In the genomic region with DNA sequence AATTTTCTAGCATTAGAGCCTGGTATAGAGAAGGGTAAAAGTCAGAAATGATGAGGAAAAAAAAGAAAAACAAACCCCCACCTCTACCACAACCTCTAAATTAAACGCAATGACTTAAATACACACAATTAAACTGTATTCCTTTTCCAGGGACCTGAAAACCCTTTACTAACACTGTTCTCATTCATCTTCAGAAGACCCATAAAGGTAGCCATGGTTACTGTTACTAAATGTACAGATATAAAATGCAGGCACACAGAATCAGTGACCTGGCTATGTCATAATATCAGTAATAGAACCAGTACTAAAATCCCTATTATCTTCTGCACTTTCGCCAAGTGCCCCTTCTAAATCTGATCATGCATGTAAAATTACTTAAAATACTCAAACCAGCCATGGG, we compare ENCODE assay signal across 10 cellular contexts. TPM values are rescaled to one million over a fixed set of nuclear protein-coding genes. Genes with fewer than 3 reads are reported as not detected.
A peak's percentile ranks its signal among the peaks of the same experiment; 100 is the strongest.
DNase-seq lines count a peak whose midpoint lies in the region; TF ChIP-seq lines count a peak whose summit lies in the region.
"Had no signal": no experiment of that assay in that cellular context is flagged by ENCODE, and none has a peak within 500 bp of the region (broad histone marks: within the 10 kb centered on the region; RNA-seq: fewer than 3 reads in every experiment).

No MANE protein-coding gene starts in this region.

- TF ChIP-seq CTCF in NB4 (IDR thresholded peaks at IDR 0.05; ENCODE audit: low read depth, low read length) (no peak), fibroblast of pulmonary artery (IDR thresholded peaks at IDR 0.05; ENCODE audit: low read length, missing control alignments) (no peak), sigmoid colon (IDR thresholded peaks at IDR 0.05) (no peak)

- peak overlapping the region; percentile 97 for H3K27ac ChIP-seq in CD8-positive, alpha-beta memory T cell (ENCODE audit: low read depth, low read length)
- H3K27ac ChIP-seq in sigmoid colon, result peak overlapping the region in 2 of 4 donors; percentile 97 to 99

- H3K4me1 Mint-ChIP-seq in CD8-positive, alpha-beta memory T cell, result peaks cover 11 to 44% (median 38%) of the 10 kb centered on the region in 3 donors
- H3K4me1 Mint-ChIP-seq: brain had no signal

- H3K4me3 ChIP-seq in CD8-positive, alpha-beta memory T cell (ENCODE audit: low read length), result peak overlapping the region; percentile 79
- peak overlapping the region; percentile 88 for H3K4me3 ChIP-seq in NB4 (ENCODE audit: low read depth, low read length)
- peak overlapping the region; percentile 70 for H3K4me3 ChIP-seq in fibroblast of pulmonary artery (replicated peaks; ENCODE audit: low read depth, low read length)
- peak overlapping the region in 3 of 4 donors; percentile 79 to 93 (median 87) for H3K4me3 ChIP-seq in sigmoid colon

- POLR2A ChIA-PET in CD8-positive, alpha-beta memory T cell (lab: Charles Lee), result interaction anchor here (2.8 kb wide), 1 partner anchor 27 kb away, joined by 32 read pairs; no protein-coding TSS in a partner anchor

- peaks cover 38% of the 10 kb centered on the region for H3K4me1 ChIP-seq in CD8-positive, alpha-beta memory T cell (ENCODE audit: insufficient read depth, low read length)
- peaks cover 0 to 44% (median 38%) of the 10 kb centered on the region in 4 donors for H3K4me1 ChIP-seq in sigmoid colon

- no peak overlapping the region for H3K4me3 Mint-ChIP-seq in CD8-positive, alpha-beta memory T cell
- H3K4me3 Mint-ChIP-seq: brain had no signal

- CTCF ChIA-PET in CD8-positive, alpha-beta memory T cell (lab: Charles Lee), result interaction anchor here (1.3 to 5.1 kb wide), 4 partner anchors 8 to 31 kb away, joined by 4 to 35 read pairs (median 18); no protein-coding TSS in a partner anchor

- H3K27me3 ChIP-seq in CD8-positive, alpha-beta memory T cell (ENCODE audit: insufficient read depth, low read length, poor library complexity, severe bottlenecking), result no peaks in the 10 kb centered on the region
- H3K27me3 ChIP-seq in sigmoid colon, result no peaks in the 10 kb centered on the region

- no peak for TF ChIP-seq POLR2A in NB4 (IDR thresholded peaks at IDR 0.05; ENCODE audit: extremely low read depth, insufficient read length)
- TF ChIP-seq POLR2A in sigmoid colon (IDR thresholded peaks at IDR 0.05), result no peak

- H3K27ac Mint-ChIP-seq in CD8-positive, alpha-beta memory T cell, result peak overlapping the region in 3 of 8 donors; percentile 1 to 37 (median 19)

- intact Hi-C loops in sigmoid colon (cut with DNase I), result loop anchor here (10.0 kb wide), 2 partner anchors 211 to 461 kb away; partner anchors contain the start of genes BCL2L2, PPP1R3E, THTPA and ZFHX2

- H3K27me3 Mint-ChIP-seq in CD8-positive, alpha-beta memory T cell, result no peaks in the 10 kb centered on the region
- H3K27me3 Mint-ChIP-seq: brain had no signal

- in situ Hi-C loops in KBM-7 (cut with MboI; ENCODE audit: low pct_unique_long_range_greater_than_20kb, low sequenced_read_pairs), result no loop called here

- TF ChIP-seq EP300 in sigmoid colon (IDR thresholded peaks at IDR 0.05), result no peak

- peaks cover 11 to 53% (median 13%) of the 10 kb centered on the region in 3 donors for H3K36me3 Mint-ChIP-seq in CD8-positive, alpha-beta memory T cell

- H3K36me3 ChIP-seq in CD8-positive, alpha-beta memory T cell (ENCODE audit: insufficient read depth, low read length), result peaks cover 41% of the 10 kb centered on the region
- H3K36me3 ChIP-seq in sigmoid colon, result peaks cover 14 to 57% (median 31%) of the 10 kb centered on the region in 4 donors

- H3K9me3 ChIP-seq in CD8-positive, alpha-beta memory T cell (ENCODE audit: low read length), result no peaks in the 10 kb centered on the region
- no peaks in the 10 kb centered on the region for H3K9me3 ChIP-seq in sigmoid colon

- H3K9me3 Mint-ChIP-seq in CD8-positive, alpha-beta memory T cell, result no peaks in the 10 kb centered on the region
- H3K9me3 Mint-ChIP-seq: brain had no signal

- no peak for DNase-seq in CD8-positive, alpha-beta memory T cell
- DNase-seq in NB4 (ENCODE audit: low read depth), result no peak
- no peak for DNase-seq in fibroblast of pulmonary artery (ENCODE audit: low read depth)
- no peak for DNase-seq in sigmoid colon
- DNase-seq in stimulated activated CD4-positive, alpha-beta T cell treated with anti-CD3 and anti-CD28 coated beads, Interleukin-2, amount 100 ng/mL, for 24 hours, result no peak
- DNase-seq in activated CD4-positive, alpha-beta T cell treated with anti-CD3 and anti-CD28 coated beads, Interleukin-2, amount 50 U/mL, for 48 hours, result no peak
- DNase-seq in inferior parietal cortex (ENCODE audit: extremely low spot score), result no peak
- DNase-seq in KBM-7, result no peak

- WGBS in sigmoid colon, 2 donors, result 57 to 81% methylated on average over 2 of the region's 2 CpGs

RNA-seq across cellular contexts. Expression of gene ACIN1, which starts 1.4 kb away (rescaled TPM):
- 100 to 1,000 TPM; 195 to 198 TPM for total RNA-seq in CD8-positive, alpha-beta memory T cell
- 15.1 TPM for polyA plus RNA-seq in CD8-positive, alpha-beta memory T cell
- 100 to 1,000 TPM in 1 of 4 donors, 10 to 100 TPM in 3; 79.9 to 129 (median 93.9) TPM for total RNA-seq in sigmoid colon
- polyA plus RNA-seq in sigmoid colon, result 100 to 1,000 TPM in 1 of 3 donors, 10 to 100 TPM in 2; 37.8 to 114 (median 40.9) TPM

RNA-seq across cellular contexts. Expression of gene C14orf119, which starts 1.8 kb away (rescaled TPM):
- 10 to 100 TPM; 52.5 to 55.6 TPM for total RNA-seq in CD8-positive, alpha-beta memory T cell
- polyA plus RNA-seq in CD8-positive, alpha-beta memory T cell, result 112 TPM
- 10 to 100 TPM; 22.4 to 38.9 (median 30.1) TPM for total RNA-seq in sigmoid colon
- 10 to 100 TPM; 49.2 to 94.3 (median 50.0) TPM for polyA plus RNA-seq in sigmoid colon

RNA-seq across cellular contexts. Expression of gene CIROP, which starts 11.3 kb away (rescaled TPM):
- not detected for total RNA-seq in CD8-positive, alpha-beta memory T cell
- not detected for polyA plus RNA-seq in CD8-positive, alpha-beta memory T cell
- under 1 TPM in 1 of 4 donors, not detected in 3; 0.27 TPM for total RNA-seq in sigmoid colon
- polyA plus RNA-seq in sigmoid colon, result not detected
- total RNA-seq: lung microvascular endothelial cell had no signal

RNA-seq across cellular contexts. Expression of gene CEBPE, which starts 25.5 kb away (rescaled TPM):
- under 1 TPM; 0.16 to 0.22 TPM for total RNA-seq in CD8-positive, alpha-beta memory T cell
- polyA plus RNA-seq in CD8-positive, alpha-beta memory T cell, result not detected
- total RNA-seq in sigmoid colon, result under 1 TPM in 1 of 4 donors, not detected in 3; 0.68 TPM
- polyA plus RNA-seq in sigmoid colon, result under 1 TPM in 1 of 3 donors, not detected in 2; 0.28 TPM
- total RNA-seq: lung microvascular endothelial cell had no signal

RNA-seq across cellular contexts. Expression of gene CDH24, which starts 36.2 kb away (rescaled TPM):
- under 1 TPM; 0.82 to 0.88 TPM for total RNA-seq in CD8-positive, alpha-beta memory T cell
- polyA plus RNA-seq in CD8-positive, alpha-beta memory T cell, result 0.36 TPM
- 1 to 10 TPM; 2.0 to 7.5 (median 2.8) TPM for total RNA-seq in sigmoid colon
- polyA plus RNA-seq in sigmoid colon, result 1 to 10 TPM in 1 of 3 donors, under 1 TPM in 2; 0.46 to 5.4 (median 0.60) TPM
